In the genomic region with DNA sequence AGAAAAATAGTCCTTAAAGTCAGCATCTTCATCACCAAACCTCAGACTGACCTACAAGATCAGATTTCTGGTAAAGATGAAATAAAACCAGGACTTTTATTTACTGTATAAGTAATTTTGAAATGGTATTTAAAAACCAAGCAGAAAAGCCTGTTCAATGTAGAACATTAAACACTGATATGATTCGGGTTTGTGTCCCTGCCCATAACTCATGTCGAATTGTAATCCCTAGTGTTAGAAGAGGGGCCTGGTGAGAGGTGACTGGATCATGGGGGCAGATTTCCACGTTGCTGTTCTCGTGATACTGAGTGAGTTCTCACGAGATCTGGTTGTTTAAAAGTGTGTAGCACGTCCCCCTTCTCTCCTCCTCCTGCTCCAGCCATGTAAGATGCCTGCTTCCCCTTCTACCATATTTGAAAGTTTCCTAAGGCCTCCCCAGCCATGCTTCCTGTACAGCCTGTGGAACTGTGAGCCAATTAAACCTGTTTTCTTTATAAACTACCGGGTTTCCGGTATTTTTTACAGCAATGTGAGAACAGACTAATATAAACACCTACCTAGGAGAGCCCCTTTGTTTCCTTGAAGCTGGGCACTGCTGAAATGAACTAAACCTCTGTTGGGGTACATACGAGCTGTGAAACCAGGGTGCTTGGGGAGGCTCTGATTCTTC, we compare ENCODE assay signal across 15 cellular contexts.
A peak's percentile ranks its signal among the peaks of the same experiment; 100 is the strongest.
DNase-seq lines count a peak whose midpoint lies in the region; ATAC-seq, FAIRE-seq and TF ChIP-seq lines count a peak whose summit lies in the region.
"Had no signal": no experiment of that assay in that cellular context is flagged by ENCODE, and none has a peak within 500 bp of the region (broad histone marks: within the 10 kb centered on the region; RNA-seq: fewer than 3 reads in every experiment).

No MANE protein-coding gene starts in this region.

- H3K9ac ChIP-seq in endothelial cell of umbilical vein (replicated peaks; ENCODE audit: extremely low read depth, insufficient read depth, low read length): no peak overlapping the region
- H3K9ac ChIP-seq: BLaER1 treated with 17β-estradiol and CSF1 and Interleukin-3, amounts not matched to agents 10 nM and 100 nM had no signal

- POLR2A ChIA-PET in WTC11 (lab: Charles Lee) (no interaction called here), endothelial cell of umbilical vein (lab: Charles Lee) (no interaction called here)

- H3K36me3 ChIP-seq in CD4-positive, CD25-positive, alpha-beta regulatory T cell (ENCODE audit: control insufficient read depth, insufficient read depth, low read length): peaks cover 70% of the 10 kb centered on the region
- peaks cover 0 to 10% of the 10 kb centered on the region in 2 experiments for H3K36me3 ChIP-seq in endothelial cell of umbilical vein (ENCODE audit: control insufficient read depth in 2 of 2, extremely low read depth in 1 of 2, insufficient read depth in 2 of 2, low read length in 2 of 2)

- H3K27ac Mint-ChIP-seq in CD4-positive, CD25-positive, alpha-beta regulatory T cell: peak overlapping the region in 2 of 3 donors; percentile 44 to 62
- H3K27ac Mint-ChIP-seq in WTC11: peak overlapping the region; percentile 24; the same call in 1 of the 2 replicates
- H3K27ac Mint-ChIP-seq in stimulated activated effector memory CD8-positive, alpha-beta T cell treated with anti-CD3 and anti-CD28 coated beads, Interleukin-12 subunit alpha, Interleukin-12 subunit beta, amount 100 ng/mL, for 72 hours: peak overlapping the region; percentile 85

- no peaks in the 10 kb centered on the region for H3K27me3 Mint-ChIP-seq in CD4-positive, CD25-positive, alpha-beta regulatory T cell
- H3K27me3 Mint-ChIP-seq in WTC11 (ENCODE audit: low read depth): no peaks in the 10 kb centered on the region

- TF ChIP-seq POLR2A in endothelial cell of umbilical vein (IDR thresholded peaks at IDR 0.05; ENCODE audit: low read depth, low read length) (no peak), lower leg skin (IDR thresholded peaks at IDR 0.05) (no peak)

- no peak overlapping the region for H3K4me3 ChIP-seq in CD4-positive, CD25-positive, alpha-beta regulatory T cell (ENCODE audit: low read depth, low read length)
- H3K4me3 ChIP-seq in endothelial cell of umbilical vein (replicated peaks in 1 of 3; ENCODE audit: insufficient read depth in 1 of 3, low read depth in 1 of 3, low read length in 3 of 3): no peak overlapping the region
- H3K4me3 ChIP-seq in lower leg skin (ENCODE audit: low read depth, poor library complexity, severe bottlenecking): no peak overlapping the region
- H3K4me3 ChIP-seq: A549; BLaER1 treated with 17β-estradiol and CSF1 and Interleukin-3, amounts not matched to agents 10 nM and 100 nM had no signal

- H3K9me3 Mint-ChIP-seq in CD4-positive, CD25-positive, alpha-beta regulatory T cell: no peaks in the 10 kb centered on the region
- H3K9me3 Mint-ChIP-seq in WTC11: no peaks in the 10 kb centered on the region
- H3K9me3 Mint-ChIP-seq in stimulated activated effector memory CD8-positive, alpha-beta T cell treated with anti-CD3 and anti-CD28 coated beads, Interleukin-12 subunit alpha, Interleukin-12 subunit beta, amount 100 ng/mL, for 72 hours: no peaks in the 10 kb centered on the region
- H3K9me3 Mint-ChIP-seq: HFFc6 had no signal

- no peak overlapping the region for H2AFZ ChIP-seq in endothelial cell of umbilical vein (ENCODE audit: low read depth, low read length)

- no TSS peak for BruUV-seq in endothelial cell of umbilical vein (replicated peaks; lab: Mats Ljungman, UMichigan)

- H3K36me3 Mint-ChIP-seq in CD4-positive, CD25-positive, alpha-beta regulatory T cell: peaks cover 37% of the 10 kb centered on the region
- H3K36me3 Mint-ChIP-seq in WTC11: peaks cover 21% of the 10 kb centered on the region
- H3K36me3 Mint-ChIP-seq in stimulated activated effector memory CD8-positive, alpha-beta T cell treated with anti-CD3 and anti-CD28 coated beads, Interleukin-12 subunit alpha, Interleukin-12 subunit beta, amount 100 ng/mL, for 72 hours: peaks cover 59% of the 10 kb centered on the region

- dilution Hi-C loops in endothelial cell of umbilical vein (cut with MboI; ENCODE audit: extremely low pct_ligation_motif_present, low sequenced_read_pairs): no loop called here

- H3K4me2 ChIP-seq in endothelial cell of umbilical vein (ENCODE audit: insufficient read depth, low read length): peak overlapping the region; percentile 38
- H3K4me2 ChIP-seq: A549; BLaER1 treated with 17β-estradiol and CSF1 and Interleukin-3, amounts not matched to agents 10 nM and 100 nM had no signal

- 84 to 87% methylated on average over 9 of the region's 9 CpGs for WGBS in lower leg skin, 2 donors

- peaks cover 26 to 49% (median 27%) of the 10 kb centered on the region in 4 donors for H3K4me1 Mint-ChIP-seq in CD4-positive, CD25-positive, alpha-beta regulatory T cell
- H3K4me1 Mint-ChIP-seq in WTC11: 0 out of 2 replicates have a peak, but pooled peaks cover 4% of the 10 kb centered on the region
- H3K4me1 Mint-ChIP-seq in stimulated activated effector memory CD8-positive, alpha-beta T cell treated with anti-CD3 and anti-CD28 coated beads, Interleukin-12 subunit alpha, Interleukin-12 subunit beta, amount 100 ng/mL, for 72 hours: peaks cover 65% of the 10 kb centered on the region

- peaks cover 11% of the 10 kb centered on the region for H3K4me1 ChIP-seq in CD4-positive, CD25-positive, alpha-beta regulatory T cell (ENCODE audit: control insufficient read depth, insufficient read depth, low read length, poor library complexity, severe bottlenecking)
- peaks cover 7% of the 10 kb centered on the region for H3K4me1 ChIP-seq in endothelial cell of umbilical vein (ENCODE audit: control insufficient read depth, extremely low read depth, insufficient read depth, low read length)
- H3K4me1 ChIP-seq: A549 had no signal

- FAIRE-seq in endothelial cell of umbilical vein (lab: Jason Lieb, UNC): no peak
- FAIRE-seq: A549 had no signal

- no peak for TF ChIP-seq CTCF in WTC11 (IDR thresholded peaks at IDR 0.05)
- no peak for TF ChIP-seq CTCF in endothelial cell of umbilical vein (IDR thresholded peaks at IDR 0.05; ENCODE audit: extremely low read depth in 1 of 2, insufficient read depth in 1 of 2, low read depth in 1 of 2, low read length in 2 of 2)
- TF ChIP-seq CTCF in lower leg skin (IDR thresholded peaks at IDR 0.05): no peak

- no peaks in the 10 kb centered on the region for H3K27me3 ChIP-seq in CD4-positive, CD25-positive, alpha-beta regulatory T cell (ENCODE audit: control insufficient read depth, insufficient read depth, low read length)
- no peaks in the 10 kb centered on the region for H3K27me3 ChIP-seq in endothelial cell of umbilical vein (ENCODE audit: control insufficient read depth in 2 of 2, insufficient read depth in 2 of 2, low read length in 2 of 2)
- H3K27me3 ChIP-seq: BLaER1 treated with 17β-estradiol and CSF1 and Interleukin-3, amounts not matched to agents 10 nM and 100 nM had no signal

- CTCF ChIA-PET in WTC11 (lab: Charles Lee): interaction anchor here (1.0 kb wide), 1 partner anchor 241 kb away, joined by 3 read pairs; no protein-coding TSS in a partner anchor
- CTCF ChIA-PET in endothelial cell of umbilical vein (lab: Charles Lee): interaction anchor here (1.3 kb wide), 1 partner anchor 16 kb away, joined by 6 read pairs; no protein-coding TSS in a partner anchor

- intact Hi-C loops in endothelial cell of umbilical vein (cut with micrococcal nuclease): no loop called here
- intact Hi-C loops in lower leg skin (cut with DNase I; ENCODE audit: low total_unique reads): no loop called here

- H3K27ac ChIP-seq in CD4-positive, CD25-positive, alpha-beta regulatory T cell (ENCODE audit: insufficient read depth, low read length, poor library complexity, severe bottlenecking): no peak overlapping the region
- H3K27ac ChIP-seq in endothelial cell of umbilical vein (ENCODE audit: insufficient read depth, low read depth, low read length): peak overlapping the region; percentile 25
- H3K27ac ChIP-seq: A549; BLaER1 treated with 17β-estradiol and CSF1 and Interleukin-3, amounts not matched to agents 10 nM and 100 nM had no signal

- no peaks in the 10 kb centered on the region for H3K9me1 ChIP-seq in endothelial cell of umbilical vein (replicated peaks; ENCODE audit: control insufficient read depth, extremely low read depth, insufficient read depth, low read length)

- no peak overlapping the region for H3K4me3 Mint-ChIP-seq in CD4-positive, CD25-positive, alpha-beta regulatory T cell
- H3K4me3 Mint-ChIP-seq in WTC11: no peak overlapping the region
- no peak overlapping the region for H3K4me3 Mint-ChIP-seq in stimulated activated effector memory CD8-positive, alpha-beta T cell treated with anti-CD3 and anti-CD28 coated beads, Interleukin-12 subunit alpha, Interleukin-12 subunit beta, amount 100 ng/mL, for 72 hours
- H3K4me3 Mint-ChIP-seq: HFFc6 had no signal

- no peaks in the 10 kb centered on the region for H4K20me1 ChIP-seq in endothelial cell of umbilical vein (replicated peaks; ENCODE audit: control insufficient read depth, extremely low read depth, insufficient read depth, low read length)

- no peak for ATAC-seq in CD4-positive, CD25-positive, alpha-beta regulatory T cell (ENCODE audit: low read depth in 2 of 2)
- ATAC-seq in WTC11: no peak
- no peak for ATAC-seq in stimulated activated effector memory CD8-positive, alpha-beta T cell treated with anti-CD3 and anti-CD28 coated beads, Interleukin-12 subunit alpha, Interleukin-12 subunit beta, amount 100 ng/mL, for 72 hours
- ATAC-seq: A549 had no signal

- no peaks in the 10 kb centered on the region for H3K9me3 ChIP-seq in CD4-positive, CD25-positive, alpha-beta regulatory T cell (ENCODE audit: control insufficient read depth in 2 of 2, low read length in 2 of 2)
- H3K9me3 ChIP-seq in endothelial cell of umbilical vein (replicated peaks; ENCODE audit: control insufficient read depth, insufficient read depth, low read length): no peaks in the 10 kb centered on the region
- H3K9me3 ChIP-seq: A549; BLaER1 treated with 17β-estradiol and CSF1 and Interleukin-3, amounts not matched to agents 10 nM and 100 nM had no signal

- peaks cover 11% of the 10 kb centered on the region for H3K79me2 ChIP-seq in endothelial cell of umbilical vein (ENCODE audit: control insufficient read depth, insufficient read depth, low read length)

- no peak for DNase-seq in CD4-positive, CD25-positive, alpha-beta regulatory T cell
- DNase-seq in WTC11 (ENCODE audit: low spot score) (no peak), endothelial cell of umbilical vein (ENCODE audit: low read depth, low spot score) (peak; percentile 60), DMS79 (lab: John Stamatoyannopoulos, UW) (no peak), Ammon's horn (ENCODE audit: low spot score) (no peak), lower leg skin (ENCODE audit: low spot score in 2 of 2) (no peak)
- no peak for DNase-seq in stimulated activated effector memory CD8-positive, alpha-beta T cell treated with anti-CD3 and anti-CD28 coated beads, Interleukin-12 subunit alpha, Interleukin-12 subunit beta, amount 100 ng/mL, for 72 hours (ENCODE audit: low spot score in 2 of 2)
- DNase-seq: DND-41, H7, HFFc6, KBM-7, MV-4-11, NCI-H1694 treated with DMSO at 0.1 percent for 48 hours had no signal

TF ChIP-seq in WTC11, 78 proteins besides CTCF, POLR2A, EP300 and RAD21 (continues in another document):
- no peak for TF ChIP-seq RORB (CRISPR knock-in tag; IDR thresholded peaks at IDR 0.05)

TF ChIP-seq in endothelial cell of umbilical vein, 7 proteins besides CTCF, POLR2A, EP300 and RAD21 (continues in another document):
- TF ChIP-seq MYC (IDR thresholded peaks at IDR 0.05; ENCODE audit: low read depth, low read length): no peak
- TF ChIP-seq POLR2AphosphoS5 (IDR thresholded peaks at IDR 0.05; ENCODE audit: insufficient read depth, low read depth, low read length): no peak

Comparison
In these comparisons a context has a peak if more than half of its experiments do, and no peak if none do; other contexts are left out.
1. H3K27ac Mint-ChIP-seq: peak in every context shown above with its lines; median percentile 85 in stimulated activated effector memory CD8-positive, alpha-beta T cell treated with anti-CD3 and anti-CD28 coated beads, Interleukin-12 subunit alpha, Interleukin-12 subunit beta, amount 100 ng/mL, for 72 hours; 53 in CD4-positive, CD25-positive, alpha-beta regulatory T cell; 24 in WTC11.